ENCODE assay signal across 19 cellular contexts in genomic region chr7:3078458-3078857, GRCh38. TPM values are rescaled to one million over a fixed set of nuclear protein-coding genes. Genes with fewer than 3 reads are reported as not detected.
DNase-seq lines count a peak whose midpoint lies in the region; ATAC-seq and TF ChIP-seq lines count a peak whose summit lies in the region.
"Had no signal": no experiment of that assay in that cellular context is flagged by ENCODE, and none has a peak within 500 bp of the region (broad histone marks: within the 10 kb centered on the region; RNA-seq: fewer than 3 reads in every experiment).

No MANE protein-coding gene starts in this region.

- no peak overlapping the region for H3K4me3 Mint-ChIP-seq in osteocyte (ENCODE audit: unreplicated experiment)

- DNase-seq in epithelial cell of proximal tubule (ENCODE audit: low read depth) (peak; percentile 22), renal cortical epithelial cell (ENCODE audit: low read depth) (peak; percentile 50), retina (no peak), osteocyte (ENCODE audit: extremely low spot score, unreplicated experiment) (no peak), NCI-H146 treated with DMSO at 0.1 percent for 48 hours (lab: John Stamatoyannopoulos, UW; ENCODE audit: unreplicated experiment) (no peak)
- DNase-seq: DMS 273 treated with DMSO at 0.1 percent for 48 hours, GDM1, GM23248, HCEC 1CT, NCI-H1048, NCI-H1694, NCI-H2227 treated with DMSO at 0.1 percent for 48 hours, NCI-H524 had no signal

- no peaks in the 10 kb centered on the region for H3K27me3 ChIP-seq in BLaER1

- H3K27ac Mint-ChIP-seq in osteocyte (ENCODE audit: unreplicated experiment) = no peak overlapping the region

- ATAC-seq in GM21360 (IDR thresholded peaks at IDR 0.05; ENCODE audit: unreplicated experiment) (peak; percentile 52), GM21367 (IDR thresholded peaks at IDR 0.05; ENCODE audit: unreplicated experiment) (no peak)

- H3K36me3 ChIP-seq in BLaER1 = no peaks in the 10 kb centered on the region

- H3K36me3 Mint-ChIP-seq in osteocyte (ENCODE audit: unreplicated experiment) = no peaks in the 10 kb centered on the region

- peaks cover 55% of the 10 kb centered on the region for H3K9me3 ChIP-seq in BLaER1

- peaks cover 63% of the 10 kb centered on the region for H3K4me1 ChIP-seq in BLaER1

- H3K9me3 Mint-ChIP-seq in osteocyte (ENCODE audit: unreplicated experiment) = no peaks in the 10 kb centered on the region

- peak overlapping the region; percentile 62 for H3K4me2 ChIP-seq in BLaER1
- H3K4me2 ChIP-seq: KMS-11 had no signal

- no peak overlapping the region for H3K4me3 ChIP-seq in BLaER1
- H3K4me3 ChIP-seq in epithelial cell of proximal tubule (ENCODE audit: low read depth, low read length) = no peak overlapping the region
- H3K4me3 ChIP-seq: GM23248 had no signal

- no peaks in the 10 kb centered on the region for H4K20me1 ChIP-seq in BLaER1

- peak overlapping the region; percentile 44; the same call in 1 of the 2 replicates for H3K27ac ChIP-seq in BLaER1
- H3K27ac ChIP-seq: C4-2B, GM23248, KMS-11 had no signal

- peaks cover 15% of the 10 kb centered on the region for H3K27me3 Mint-ChIP-seq in osteocyte (ENCODE audit: unreplicated experiment)

- TF ChIP-seq CTCF in epithelial cell of proximal tubule (conservative IDR thresholded peaks at IDR 0.05; ENCODE audit: low read depth, low read length) = no peak
- no peak for TF ChIP-seq CTCF in osteocyte (IDR thresholded peaks at IDR 0.05)

- peaks cover 3% of the 10 kb centered on the region for H3K4me1 Mint-ChIP-seq in osteocyte (ENCODE audit: unreplicated experiment)

- H3K9ac ChIP-seq in BLaER1 = peak overlapping the region; percentile 11; the same call in 1 of the 2 replicates
- H3K9ac ChIP-seq: GM23248, KMS-11 had no signal

RNA-seq across cellular contexts. Expression of gene CARD11, which starts 34.8 kb away (rescaled TPM):
- 18.7 and 22.9 TPM in 2 replicates for total RNA-seq in epithelial cell of proximal tubule
- total RNA-seq in renal cortical epithelial cell = 20.1 and 25.3 TPM in 2 replicates
- 0.24 TPM in 1 of 2 replicates, not detected in the other for total RNA-seq in osteocyte
- total RNA-seq: GM23248, SK-MEL-5 had no signal

Comparison
In these comparisons a context has a peak if more than half of its experiments do, and no peak if none do; other contexts are left out.
1. DNase-seq: peak in epithelial cell of proximal tubule (single experiment) and renal cortical epithelial cell (single experiment); none in retina (single experiment), osteocyte (single experiment) and NCI-H146 treated with DMSO at 0.1 percent for 48 hours (single experiment).
2. RNA of gene CARD11, which starts 34.8 kb away (total RNA-seq): 20.1 to 25.3 TPM in renal cortical epithelial cell and 18.7 to 22.9 TPM in epithelial cell of proximal tubule; 0.24 TPM in osteocyte; every median in the first group is over 10 times any median in the second.